ENCODE assay signal across 35 cellular contexts in genomic region chr22:36798671-36799066, GRCh38. TPM values are rescaled to one million over a fixed set of nuclear protein-coding genes. Genes with fewer than 3 reads are reported as not detected.
"Had no signal": no experiment of that assay in that cellular context is flagged by ENCODE, and none has a peak within 500 bp of the region (broad histone marks: within the 10 kb centered on the region; RNA-seq: fewer than 3 reads in every experiment).

No MANE protein-coding gene starts in this region.

- H3K4me1 Mint-ChIP-seq: activated T-helper 17 cell treated with anti-CD3 and anti-CD28 coated beads, Interleukin-2, amount 50 U/mL, for 72 hours had no signal

- H3K9me3 Mint-ChIP-seq: activated B cell treated with CpG ODN at 0.5 μM for 24 hours; activated CD8-positive, alpha-beta T cell treated with anti-CD3 and anti-CD28 coated beads for 36 hours; activated naive CD4-positive, alpha-beta T cell treated with anti-CD3 and anti-CD28 coated beads for 36 hours; activated naive CD4-positive, alpha-beta T cell treated with anti-CD3 and anti-CD28 coated beads, Interleukin-2, amount 50 U/mL, for 72 hours; activated naive CD8-positive, alpha-beta T cell treated with anti-CD3 and anti-CD28 coated beads, Interleukin-2, amount 10 ng/mL, durations not matched to agents 7 days and 5 days; activated T-cell treated with anti-CD3 and anti-CD28 coated beads, Interleukin-2, amount 50 U/mL, for 4 hours; activated T-helper 17 cell treated with anti-CD3 and anti-CD28 coated beads, Interleukin-2, amount 50 U/mL, for 72 hours; T-helper 2 cell treated with Interferon-gamma antibody and Interleukin-4, amounts not matched to agents 5 μg/mL and 100 μg/mL, for 36 hours had no signal

- H3K27ac ChIP-seq: brain microvascular endothelial cell, esophagus squamous epithelium, gastroesophageal sphincter, heart right ventricle, WERI-Rb-1 had no signal

- H3K4me3 Mint-ChIP-seq: activated B cell treated with CpG ODN at 0.5 μM for 24 hours; activated CD8-positive, alpha-beta T cell treated with anti-CD3 and anti-CD28 coated beads for 36 hours; activated naive CD4-positive, alpha-beta T cell treated with anti-CD3 and anti-CD28 coated beads for 36 hours; activated naive CD8-positive, alpha-beta T cell treated with anti-CD3 and anti-CD28 coated beads, Interleukin-2, amount 10 ng/mL, durations not matched to agents 7 days and 5 days; activated T-cell treated with anti-CD3 and anti-CD28 coated beads, Interleukin-2, amount 50 U/mL, for 4 hours; activated T-helper 17 cell treated with anti-CD3 and anti-CD28 coated beads, Interleukin-2, amount 50 U/mL, for 72 hours; effector memory CD8-positive, alpha-beta T cell; T-helper 17 cell; T-helper 2 cell treated with Interferon-gamma antibody and Interleukin-4, amounts not matched to agents 5 μg/mL and 100 μg/mL, for 36 hours had no signal

- H3K36me3 Mint-ChIP-seq: activated naive CD4-positive, alpha-beta T cell treated with anti-CD3 and anti-CD28 coated beads, Interleukin-2, amount 50 U/mL, for 72 hours; activated naive CD8-positive, alpha-beta T cell treated with anti-CD3 and anti-CD28 coated beads, Interleukin-2, amount 10 ng/mL, durations not matched to agents 7 days and 5 days had no signal

- H3K4me3 ChIP-seq: esophagus squamous epithelium, gastroesophageal sphincter, heart right ventricle had no signal

- H3K4me1 ChIP-seq: esophagus squamous epithelium, gastroesophageal sphincter, heart right ventricle had no signal

- H3K27ac Mint-ChIP-seq: activated B cell treated with CpG ODN at 0.5 μM for 24 hours; activated CD8-positive, alpha-beta T cell treated with anti-CD3 and anti-CD28 coated beads for 36 hours; activated naive CD4-positive, alpha-beta T cell treated with anti-CD3 and anti-CD28 coated beads for 36 hours; activated naive CD4-positive, alpha-beta T cell treated with anti-CD3 and anti-CD28 coated beads, Interleukin-2, amount 50 U/mL, for 72 hours; activated naive CD8-positive, alpha-beta T cell treated with anti-CD3 and anti-CD28 coated beads, Interleukin-2, amount 10 ng/mL, durations not matched to agents 7 days and 5 days; activated T-helper 17 cell treated with anti-CD3 and anti-CD28 coated beads, Interleukin-2, amount 50 U/mL, for 72 hours; T-helper 17 cell; T-helper 2 cell treated with Interferon-gamma antibody and Interleukin-4, amounts not matched to agents 5 μg/mL and 100 μg/mL, for 36 hours had no signal

- ATAC-seq: activated CD4-positive, CD25-positive, alpha-beta regulatory T cell treated with anti-CD3 and anti-CD28 coated beads, Interleukin-2, amount 50 U/mL, for 24 hours; activated CD8-positive, alpha-beta T cell treated with anti-CD3 and anti-CD28 coated beads for 36 hours; activated naive CD4-positive, alpha-beta T cell treated with anti-CD3 and anti-CD28 coated beads, Interleukin-2, amount 50 U/mL, for 72 hours; activated T-cell treated with anti-CD3 and anti-CD28 coated beads, Interleukin-2, amount 50 U/mL, for 4 hours; activated T-helper 17 cell treated with anti-CD3 and anti-CD28 coated beads, Interleukin-2, amount 50 U/mL, for 72 hours; effector memory CD8-positive, alpha-beta T cell; gastroesophageal sphincter; heart right ventricle; T-helper 17 cell had no signal

- DNase-seq: activated B cell treated with CpG ODN at 0.5 μM for 24 hours; activated CD4-positive, alpha-beta T cell treated with anti-CD3 and anti-CD28 coated beads for 48 hours; activated CD4-positive, alpha-beta T cell treated with anti-CD3 and anti-CD28 coated beads, Interleukin-2, amount 50 U/mL, for 1 hour; activated CD4-positive, alpha-beta T cell treated with anti-CD3 and anti-CD28 coated beads, Interleukin-2, amount 50 U/mL, for 48 hours; activated CD8-positive, alpha-beta memory T cell treated with anti-CD3 and anti-CD28 coated beads for 24 hours; activated CD8-positive, alpha-beta T cell treated with anti-CD3 and anti-CD28 coated beads for 36 hours; activated effector memory CD4-positive, alpha-beta T cell treated with Interleukin-2 at 50 U/mL for 16 hours; activated gamma-delta T cell treated with Interleukin-2 at 50 U/mL for 16 hours; activated naive CD4-positive, alpha-beta T cell treated with anti-CD3 and anti-CD28 coated beads for 36 hours; activated naive CD8-positive, alpha-beta T cell treated with anti-CD3 and anti-CD28 coated beads, Interleukin-2, amount 10 ng/mL, durations not matched to agents 7 days and 5 days; activated T-cell treated with anti-CD3 and anti-CD28 coated beads, Interleukin-2, amount 50 U/mL, for 4 hours; brain microvascular endothelial cell; caudate nucleus; cortex of kidney; dermis blood vessel endothelial cell; effector CD4-positive, alpha-beta T cell; effector memory CD8-positive, alpha-beta T cell; erythroblast; esophagus squamous epithelium; foreskin melanocyte; heart right ventricle; T-helper 1 cell; T-helper 17 cell; T1000; WERI-Rb-1 had no signal

- H3K9me3 ChIP-seq: esophagus squamous epithelium, gastroesophageal sphincter, heart right ventricle had no signal

- H3K36me3 ChIP-seq: brain microvascular endothelial cell, esophagus squamous epithelium, gastroesophageal sphincter, heart right ventricle, WERI-Rb-1 had no signal

RNA-seq across cellular contexts. Expression of gene PVALB, which starts 18.2 kb away (rescaled TPM):
- total RNA-seq: activated B cell treated with CpG ODN at 0.5 μM for 24 hours; activated CD8-positive, alpha-beta T cell treated with anti-CD3 and anti-CD28 coated beads for 36 hours; activated naive CD4-positive, alpha-beta T cell treated with anti-CD3 and anti-CD28 coated beads for 36 hours; activated naive CD4-positive, alpha-beta T cell treated with anti-CD3 and anti-CD28 coated beads, Interleukin-2, amount 50 U/mL, for 72 hours; activated naive CD8-positive, alpha-beta T cell treated with anti-CD3 and anti-CD28 coated beads, Interleukin-2, amount 10 ng/mL, durations not matched to agents 7 days and 5 days; activated T-cell treated with anti-CD3 and anti-CD28 coated beads, Interleukin-2, amount 50 U/mL, for 4 hours; activated T-helper 17 cell treated with anti-CD3 and anti-CD28 coated beads, Interleukin-2, amount 50 U/mL, for 72 hours; astrocyte; bronchial epithelial cell; chondrocyte; dermis blood vessel endothelial cell; esophagus squamous epithelium; fibroblast of lung; fibroblast of villous mesenchyme; gastroesophageal sphincter; heart right ventricle had no signal
- polyA plus RNA-seq: fibroblast of lung, heart right ventricle had no signal
